In genomic region chr2:134268265-134268664, GRCh38 we compare ENCODE assay signal across 24 cellular contexts. TPM values are rescaled to one million over a fixed set of nuclear protein-coding genes. Genes with fewer than 3 reads are reported as not detected.
A peak's percentile ranks its signal among the peaks of the same experiment; 100 is the strongest.
DNase-seq lines count a peak whose midpoint lies in the region; ATAC-seq and TF ChIP-seq lines count a peak whose summit lies in the region.
"Had no signal": no experiment of that assay in that cellular context is flagged by ENCODE, and none has a peak within 500 bp of the region (broad histone marks: within the 10 kb centered on the region; RNA-seq: fewer than 3 reads in every experiment).

No MANE protein-coding gene starts in this region.

- peaks cover 0 to 2% of the 10 kb centered on the region in 2 donors for H3K36me3 ChIP-seq in body of pancreas (replicated peaks in 1 of 2; ENCODE audit: insufficient read depth in 1 of 2, low read depth in 2 of 2)
- H3K36me3 ChIP-seq in ascending aorta = no peaks in the 10 kb centered on the region

- H3K27ac Mint-ChIP-seq in osteocyte (ENCODE audit: unreplicated experiment) = no peak overlapping the region
- H3K27ac Mint-ChIP-seq: activated CD8-positive, alpha-beta T cell treated with anti-CD3 and anti-CD28 coated beads for 36 hours; activated naive CD8-positive, alpha-beta T cell; natural killer cell; T-helper 1 cell treated with Interleukin-12 subunit alpha and Interleukin-12 subunit beta and Interleukin-4 antibody, amounts not matched to agents 30 μg/mL and 1 μg/mL, for 36 hours; WTC11 had no signal

- TF ChIP-seq CTCF in body of pancreas (IDR thresholded peaks at IDR 0.05) (peak in 1 of 7 experiments; percentile 13), osteocyte (IDR thresholded peaks at IDR 0.05) (no peak), ascending aorta (IDR thresholded peaks at IDR 0.05) (no peak)

- H3K4me3 ChIP-seq in body of pancreas = no peak overlapping the region
- no peak overlapping the region for H3K4me3 ChIP-seq in ascending aorta
- H3K4me3 ChIP-seq: A549, GM23248, K562, tibial nerve had no signal

- DNase-seq in Right ventricle myocardium inferior (ENCODE audit: missing footprints) (no peak), cardiac septum (ENCODE audit: low spot score) (no peak), body of pancreas (peak in 2 of 4 donors; percentile 20 to 44), medulla oblongata (ENCODE audit: extremely low spot score) (peak; percentile 46), superior temporal gyrus (ENCODE audit: extremely low spot score) (peak; percentile 44), osteocyte (ENCODE audit: extremely low spot score, unreplicated experiment) (no peak), ascending aorta (ENCODE audit: low spot score in 2 of 2) (no peak)
- DNase-seq: activated CD8-positive, alpha-beta T cell treated with anti-CD3 and anti-CD28 coated beads for 36 hours; activated T-cell treated with anti-CD3 and anti-CD28 coated beads, Interleukin-2, amount 50 U/mL, for 4 hours; GM23248; natural killer cell; NCI-H1930; SHP77 treated with DMSO at 0.1 percent for 48 hours; stimulated activated naive CD4-positive, alpha-beta T cell had no signal

- H3K4me1 Mint-ChIP-seq in osteocyte (ENCODE audit: unreplicated experiment) = no peaks in the 10 kb centered on the region

- H3K27me3 Mint-ChIP-seq in osteocyte (ENCODE audit: unreplicated experiment) = no peaks in the 10 kb centered on the region
- H3K27me3 Mint-ChIP-seq: activated CD8-positive, alpha-beta T cell treated with anti-CD3 and anti-CD28 coated beads for 36 hours; activated naive CD8-positive, alpha-beta T cell had no signal

- H3K4me1 ChIP-seq in body of pancreas (no peaks in the 10 kb centered on the region), ascending aorta (no peaks in the 10 kb centered on the region)
- H3K4me1 ChIP-seq: A549 had no signal

- H3K9me3 ChIP-seq in body of pancreas (no peaks in the 10 kb centered on the region), ascending aorta (no peaks in the 10 kb centered on the region)
- H3K9me3 ChIP-seq: A549, tibial nerve had no signal

- intact Hi-C loops in Right ventricle myocardium inferior (cut with DNase I) = loop anchor here (2.0 to 10.0 kb wide), 2 partner anchors 147 to 383 kb away; no protein-coding TSS in a partner anchor
- intact Hi-C loops in cardiac septum (cut with DNase I) = no loop called here
- intact Hi-C loops in body of pancreas (cut with DNase I) = no loop called here
- intact Hi-C loops in ascending aorta (cut with DNase I) = no loop called here

- 51 to 55% methylated on average over 5 of the region's 5 CpGs for WGBS in body of pancreas, 2 donors

- H3K27me3 ChIP-seq in body of pancreas = no peaks in the 10 kb centered on the region
- H3K27me3 ChIP-seq in ascending aorta = no peaks in the 10 kb centered on the region
- H3K27me3 ChIP-seq: tibial nerve had no signal

- TF ChIP-seq POLR2A in body of pancreas (IDR thresholded peaks at IDR 0.05) = no peak

- ATAC-seq in Right ventricle myocardium inferior = peak; percentile 60
- ATAC-seq in body of pancreas = peak; percentile 21
- no peak for ATAC-seq in GM21528 (IDR thresholded peaks at IDR 0.05; ENCODE audit: low FRiP score, unreplicated experiment)
- ATAC-seq: A549; activated CD8-positive, alpha-beta T cell treated with anti-CD3 and anti-CD28 coated beads for 36 hours; activated T-cell treated with anti-CD3 and anti-CD28 coated beads, Interleukin-2, amount 50 U/mL, for 4 hours; K562; natural killer cell; WTC11 had no signal

- H3K27ac ChIP-seq in body of pancreas (no peak overlapping the region), ascending aorta (no peak overlapping the region)
- H3K27ac ChIP-seq: A549, C4-2B, epithelial cell of prostate, GM23248, HL-60, tibial nerve had no signal

- no peaks in the 10 kb centered on the region for H3K9me3 Mint-ChIP-seq in osteocyte (ENCODE audit: unreplicated experiment)
- H3K9me3 Mint-ChIP-seq: activated CD8-positive, alpha-beta T cell treated with anti-CD3 and anti-CD28 coated beads for 36 hours; activated T-cell treated with anti-CD3 and anti-CD28 coated beads, Interleukin-2, amount 50 U/mL, for 4 hours; natural killer cell; T-helper 1 cell treated with Interleukin-12 subunit alpha and Interleukin-12 subunit beta and Interleukin-4 antibody, amounts not matched to agents 30 μg/mL and 1 μg/mL, for 36 hours; WTC11 had no signal

- peaks cover 5% of the 10 kb centered on the region for H3K36me3 Mint-ChIP-seq in osteocyte (ENCODE audit: unreplicated experiment)

- no peak overlapping the region for H3K4me3 Mint-ChIP-seq in osteocyte (ENCODE audit: unreplicated experiment)
- H3K4me3 Mint-ChIP-seq: activated CD8-positive, alpha-beta T cell treated with anti-CD3 and anti-CD28 coated beads for 36 hours; activated naive CD8-positive, alpha-beta T cell; activated T-cell treated with anti-CD3 and anti-CD28 coated beads, Interleukin-2, amount 50 U/mL, for 4 hours; natural killer cell; T-helper 1 cell treated with Interleukin-12 subunit alpha and Interleukin-12 subunit beta and Interleukin-4 antibody, amounts not matched to agents 30 μg/mL and 1 μg/mL, for 36 hours; WTC11 had no signal

RNA-seq across cellular contexts. Expression of gene MGAT5, which starts 14.4 kb away (rescaled TPM):
- total RNA-seq in Right ventricle myocardium inferior (92.3 TPM), cardiac septum (75.3 TPM), body of pancreas (10 to 100 TPM; 15.8 to 16.3 TPM), osteocyte (22.6 and 23.8 TPM in 2 replicates), ascending aorta (15.4 TPM)

Comparison
In these comparisons a context has a peak if more than half of its experiments do, and no peak if none do; other contexts are left out.
1. DNase-seq: peak in medulla oblongata (single experiment) and superior temporal gyrus (single experiment); none in Right ventricle myocardium inferior (single experiment), cardiac septum (single experiment), osteocyte (single experiment) and ascending aorta (0 of 2).